ENCODE assay signal across 17 cellular contexts in the genomic region with DNA sequence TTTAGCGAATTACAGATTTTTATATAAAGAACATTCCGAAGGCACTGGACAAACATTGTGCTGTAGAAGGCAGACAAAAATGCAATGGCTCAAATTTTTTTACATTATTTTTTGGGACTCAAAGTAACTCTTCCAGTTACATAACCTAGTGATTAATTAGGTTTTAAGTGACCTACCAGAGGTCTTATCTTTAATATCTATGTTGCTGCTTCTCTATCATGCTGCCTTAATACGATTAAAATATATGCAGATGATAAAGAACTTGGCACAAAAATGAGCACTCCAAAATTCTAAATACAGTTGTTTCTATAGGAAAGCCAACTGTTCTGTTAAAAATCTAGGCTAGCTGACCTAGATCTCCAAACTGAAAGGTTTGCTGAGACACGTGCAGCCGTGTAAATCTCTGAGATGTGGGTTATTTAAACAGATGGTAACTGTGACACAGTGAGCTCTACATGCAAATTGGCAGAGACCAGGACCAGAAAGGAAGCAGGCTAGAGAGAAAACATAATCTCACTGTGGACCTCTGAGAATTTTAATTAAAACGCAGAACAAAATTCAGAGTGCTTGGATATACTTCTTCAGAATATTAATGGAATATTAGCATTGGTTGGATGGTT. TPM values are rescaled to one million over a fixed set of nuclear protein-coding genes. Genes with fewer than 3 reads are reported as not detected.
A peak's percentile ranks its signal among the peaks of the same experiment; 100 is the strongest.
DNase-seq lines count a peak whose midpoint lies in the region; ATAC-seq lines count a peak whose summit lies in the region.
"Had no signal": no experiment of that assay in that cellular context is flagged by ENCODE, and none has a peak within 500 bp of the region (broad histone marks: within the 10 kb centered on the region; RNA-seq: fewer than 3 reads in every experiment).

No MANE protein-coding gene starts in this region.

- peak overlapping the region; percentile 54 for H3K27ac ChIP-seq in cingulate gyrus (ENCODE audit: low read depth, low read length)
- H3K27ac ChIP-seq: GM23248, heart left ventricle, parathyroid adenoma, thoracic aorta had no signal

- peak; percentile 55 for ATAC-seq in GM19455 (IDR thresholded peaks at IDR 0.05; ENCODE audit: unreplicated experiment)
- no peak for ATAC-seq in HG03159 (IDR thresholded peaks at IDR 0.05; ENCODE audit: unreplicated experiment)
- ATAC-seq in HG03565 (IDR thresholded peaks at IDR 0.05; ENCODE audit: unreplicated experiment) = no peak
- ATAC-seq: heart left ventricle, WTC11 had no signal

- DNase-seq in G401 (ENCODE audit: low spot score) = peak; percentile 98
- DNase-seq in NAMALWA (ENCODE audit: low spot score) = peak; percentile 74
- DNase-seq in NCI-H748 treated with DMSO at 0.1 percent for 48 hours (lab: John Stamatoyannopoulos, UW) = no peak
- DNase-seq in NCI-H187 (lab: John Stamatoyannopoulos, UW) = no peak
- DNase-seq: activated naive CD8-positive, alpha-beta T cell treated with anti-CD3 and anti-CD28 coated beads, Interleukin-2, amount 10 ng/mL, durations not matched to agents 7 days and 5 days; Calu3; GM23248; heart left ventricle; kidney glomerular epithelial cell; SW 1271 had no signal

- in situ Hi-C loops in G401 (cut with HindIII; ENCODE audit: low sequenced_read_pairs) = no loop called here

RNA-seq across cellular contexts. Expression of gene CAMK4, which starts 56.2 kb away (rescaled TPM):
- under 0.01 TPM in 1 of 2 replicates, not detected in the other for total RNA-seq in G401 (2014; rRNA removed; shearing (Covaris generic))

Comparison
In these comparisons a context has a peak if more than half of its experiments do, and no peak if none do; other contexts are left out.
1. DNase-seq: peak in G401 (single experiment) and NAMALWA (single experiment); none in NCI-H748 treated with DMSO at 0.1 percent for 48 hours (single experiment) and NCI-H187 (0 of 2).